23 cellular contexts compared by ENCODE assay signal in genomic region chr2:198144621-198145020, GRCh38.
A peak's percentile ranks its signal among the peaks of the same experiment; 100 is the strongest.
DNase-seq lines count a peak whose midpoint lies in the region; ATAC-seq and TF ChIP-seq lines count a peak whose summit lies in the region.
"Had no signal": no experiment of that assay in that cellular context is flagged by ENCODE, and none has a peak within 500 bp of the region (broad histone marks: within the 10 kb centered on the region; RNA-seq: fewer than 3 reads in every experiment).

No MANE protein-coding gene starts in this region.

- WGBS in gastroesophageal sphincter (ENCODE audit: low coverage in 1 of 2), 2 donors: 61 to 67% methylated on average over 2 to 3 of the region's 3 CpGs

- peaks cover 0 to 18% of the 10 kb centered on the region in 2 donors for H3K36me3 ChIP-seq in gastroesophageal sphincter
- H3K36me3 ChIP-seq: breast epithelium, right atrium auricular region, WERI-Rb-1 had no signal

- CTCF ChIA-PET in activated CD8-positive, alpha-beta T cell treated with anti-CD3 and anti-CD28 coated beads for 36 hours (lab: Charles Lee): interaction anchor here (1.4 kb wide), 1 partner anchor 17 kb away, joined by 4 read pairs; no protein-coding TSS in a partner anchor
- CTCF ChIA-PET in activated CD8-positive, alpha-beta T cell treated with anti-CD3 and anti-CD28 coated beads, Interleukin-2, amount 10 ng/mL, durations not matched to agents 7 days and 5 days (lab: Charles Lee): interaction anchor here (1.8 kb wide), 1 partner anchor 17 kb away, joined by 7 read pairs; no protein-coding TSS in a partner anchor

- H3K4me3 ChIP-seq in gastroesophageal sphincter: no peak overlapping the region
- H3K4me3 ChIP-seq: breast epithelium, right atrium auricular region had no signal

- H3K4me1 ChIP-seq in gastroesophageal sphincter: no peaks in the 10 kb centered on the region
- H3K4me1 ChIP-seq: breast epithelium, right atrium auricular region had no signal

- H3K27me3 Mint-ChIP-seq in activated CD8-positive, alpha-beta T cell treated with anti-CD3 and anti-CD28 coated beads for 36 hours: no peaks in the 10 kb centered on the region
- H3K27me3 Mint-ChIP-seq in activated CD8-positive, alpha-beta T cell treated with anti-CD3 and anti-CD28 coated beads, Interleukin-2, amount 10 ng/mL, durations not matched to agents 7 days and 5 days (ENCODE audit: low read depth): no peaks in the 10 kb centered on the region
- H3K27me3 Mint-ChIP-seq: dendritic cell treated with granulocyte-macrophage colony-stimulating factor and Interleukin-4, amounts not matched to agents 40 ng/mL and 50 ng/mL, for 4 days; naive thymus-derived CD8-positive, alpha-beta T cell had no signal

- H3K27ac ChIP-seq in cingulate gyrus (ENCODE audit: low read depth, low read length) (peak overlapping the region; percentile 87), substantia nigra (ENCODE audit: low read depth, low read length, poor library complexity, severe bottlenecking) (peak overlapping the region; percentile 98), gastroesophageal sphincter (no peak overlapping the region)
- H3K27ac ChIP-seq: breast epithelium, right atrium auricular region, WERI-Rb-1 had no signal

- H3K27me3 ChIP-seq in gastroesophageal sphincter: no peaks in the 10 kb centered on the region
- H3K27me3 ChIP-seq: breast epithelium, right atrium auricular region had no signal

- no peak for ATAC-seq in activated CD8-positive, alpha-beta T cell treated with anti-CD3 and anti-CD28 coated beads for 36 hours
- ATAC-seq in activated CD8-positive, alpha-beta T cell treated with anti-CD3 and anti-CD28 coated beads, Interleukin-2, amount 10 ng/mL, durations not matched to agents 7 days and 5 days: no peak
- ATAC-seq in GM18502 (IDR thresholded peaks at IDR 0.05; ENCODE audit: poor library complexity, unreplicated experiment) (no peak), gastroesophageal sphincter (no peak)
- ATAC-seq: naive thymus-derived CD8-positive, alpha-beta T cell had no signal

- H3K4me3 Mint-ChIP-seq in activated CD8-positive, alpha-beta T cell treated with anti-CD3 and anti-CD28 coated beads for 36 hours: no peak overlapping the region
- no peak overlapping the region for H3K4me3 Mint-ChIP-seq in activated CD8-positive, alpha-beta T cell treated with anti-CD3 and anti-CD28 coated beads, Interleukin-2, amount 10 ng/mL, durations not matched to agents 7 days and 5 days
- H3K4me3 Mint-ChIP-seq: dendritic cell treated with granulocyte-macrophage colony-stimulating factor and Interleukin-4, amounts not matched to agents 40 ng/mL and 50 ng/mL, for 4 days; H9; naive thymus-derived CD8-positive, alpha-beta T cell had no signal

- no peaks in the 10 kb centered on the region for H3K36me3 Mint-ChIP-seq in activated CD8-positive, alpha-beta T cell treated with anti-CD3 and anti-CD28 coated beads for 36 hours (ENCODE audit: low read depth)
- no peaks in the 10 kb centered on the region for H3K36me3 Mint-ChIP-seq in activated CD8-positive, alpha-beta T cell treated with anti-CD3 and anti-CD28 coated beads, Interleukin-2, amount 10 ng/mL, durations not matched to agents 7 days and 5 days (ENCODE audit: low read depth)

- H3K9me3 Mint-ChIP-seq in activated CD8-positive, alpha-beta T cell treated with anti-CD3 and anti-CD28 coated beads for 36 hours: no peaks in the 10 kb centered on the region
- H3K9me3 Mint-ChIP-seq in activated CD8-positive, alpha-beta T cell treated with anti-CD3 and anti-CD28 coated beads, Interleukin-2, amount 10 ng/mL, durations not matched to agents 7 days and 5 days (ENCODE audit: insufficient read depth): no peaks in the 10 kb centered on the region
- H3K9me3 Mint-ChIP-seq: dendritic cell treated with granulocyte-macrophage colony-stimulating factor and Interleukin-4, amounts not matched to agents 40 ng/mL and 50 ng/mL, for 4 days; H9; naive thymus-derived CD8-positive, alpha-beta T cell had no signal

- H3K27ac Mint-ChIP-seq in activated CD8-positive, alpha-beta T cell treated with anti-CD3 and anti-CD28 coated beads for 36 hours: no peak overlapping the region
- H3K27ac Mint-ChIP-seq in activated CD8-positive, alpha-beta T cell treated with anti-CD3 and anti-CD28 coated beads, Interleukin-2, amount 10 ng/mL, durations not matched to agents 7 days and 5 days: no peak overlapping the region
- H3K27ac Mint-ChIP-seq: dendritic cell treated with granulocyte-macrophage colony-stimulating factor and Interleukin-4, amounts not matched to agents 40 ng/mL and 50 ng/mL, for 4 days; H9 had no signal

- intact Hi-C loops in activated CD8-positive, alpha-beta T cell treated with anti-CD3 and anti-CD28 coated beads for 36 hours (cut with micrococcal nuclease): no loop called here

- peak; percentile 11 for DNase-seq in activated CD8-positive, alpha-beta T cell treated with anti-CD3 and anti-CD28 coated beads for 36 hours
- no peak for DNase-seq in activated CD8-positive, alpha-beta T cell treated with anti-CD3 and anti-CD28 coated beads, Interleukin-2, amount 10 ng/mL, durations not matched to agents 7 days and 5 days
- DNase-seq in SK-N-DZ (ENCODE audit: low spot score) (peak; percentile 61), substantia nigra (lab: John Stamatoyannopoulos, UW) (peak in 2 of 49 donors; percentile 13 to 43)
- no peak for DNase-seq in activated naive CD4-positive, alpha-beta T cell (lab: John Stamatoyannopoulos, UW)
- DNase-seq: activated CD4-positive, alpha-beta T cell treated with anti-CD3 and anti-CD28 coated beads, Interleukin-2, amount 50 U/mL, for 48 hours; Calu3; EL; glutamatergic neuron; H9; naive thymus-derived CD8-positive, alpha-beta T cell; NCI-H1417; NCI-H82; Right ventricle myocardium superior; stimulated activated CD4-positive, alpha-beta T cell treated with anti-CD3 and anti-CD28 coated beads, Interleukin-12 subunit alpha, Interleukin-12 subunit beta, amount 100 ng/mL, for 4 hours; stimulated activated CD4-positive, alpha-beta T cell treated with anti-CD3 and anti-CD28 coated beads, Interleukin-4, amount 100 ng/mL, for 4 hours; WERI-Rb-1 had no signal

- POLR2A ChIA-PET in activated CD8-positive, alpha-beta T cell treated with anti-CD3 and anti-CD28 coated beads for 36 hours (lab: Charles Lee): no interaction called here
- POLR2A ChIA-PET in activated CD8-positive, alpha-beta T cell treated with anti-CD3 and anti-CD28 coated beads, Interleukin-2, amount 10 ng/mL, durations not matched to agents 7 days and 5 days (lab: Charles Lee): no interaction called here

- no peaks in the 10 kb centered on the region for H3K9me3 ChIP-seq in gastroesophageal sphincter
- H3K9me3 ChIP-seq: breast epithelium, right atrium auricular region had no signal

- no peak for TF ChIP-seq POLR2A in gastroesophageal sphincter (IDR thresholded peaks at IDR 0.05)

- TF ChIP-seq CTCF in activated CD8-positive, alpha-beta T cell treated with anti-CD3 and anti-CD28 coated beads for 36 hours (IDR thresholded peaks at IDR 0.05): no peak
- no peak for TF ChIP-seq CTCF in gastroesophageal sphincter (IDR thresholded peaks at IDR 0.05)

- TF ChIP-seq EP300 in gastroesophageal sphincter (IDR thresholded peaks at IDR 0.05): no peak

- no peaks in the 10 kb centered on the region for H3K4me1 Mint-ChIP-seq in activated CD8-positive, alpha-beta T cell treated with anti-CD3 and anti-CD28 coated beads for 36 hours (ENCODE audit: low read depth)
- no peaks in the 10 kb centered on the region for H3K4me1 Mint-ChIP-seq in activated CD8-positive, alpha-beta T cell treated with anti-CD3 and anti-CD28 coated beads, Interleukin-2, amount 10 ng/mL, durations not matched to agents 7 days and 5 days (ENCODE audit: low read depth)
- H3K4me1 Mint-ChIP-seq: H9 had no signal

Comparison
In these comparisons a context has a peak if more than half of its experiments do, and no peak if none do; other contexts are left out.
1. DNase-seq: peak in activated CD8-positive, alpha-beta T cell treated with anti-CD3 and anti-CD28 coated beads for 36 hours (single experiment) and SK-N-DZ (single experiment); none in activated CD8-positive, alpha-beta T cell treated with anti-CD3 and anti-CD28 coated beads, Interleukin-2, amount 10 ng/mL, durations not matched to agents 7 days and 5 days (single experiment) and activated naive CD4-positive, alpha-beta T cell (0 of 4).
2. H3K27ac ChIP-seq: peak in cingulate gyrus (single experiment) and substantia nigra (single experiment); none in gastroesophageal sphincter (0 of 4).